In the genomic region with DNA sequence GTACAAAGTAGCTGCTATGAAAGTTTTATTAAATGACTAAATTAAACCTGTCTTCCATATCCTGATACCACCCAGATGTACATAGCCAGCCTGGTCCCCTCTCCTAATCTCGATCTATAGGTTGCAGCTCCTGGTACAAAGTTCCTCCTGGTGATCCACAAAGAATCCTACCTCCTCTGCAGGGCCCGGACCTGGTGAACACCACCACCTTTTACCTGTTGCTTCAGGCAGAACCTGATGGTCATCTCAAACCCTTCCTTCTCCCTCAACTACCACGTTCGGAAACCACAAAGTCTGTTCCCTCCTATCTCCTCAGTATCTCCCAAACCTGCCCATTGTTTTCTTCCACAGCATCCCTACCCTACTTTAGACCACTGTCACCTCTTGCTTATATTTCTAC, we compare ENCODE assay signal across 9 cellular contexts. TPM values are rescaled to one million over a fixed set of nuclear protein-coding genes. Genes with fewer than 3 reads are reported as not detected.
"Had no signal": no experiment of that assay in that cellular context is flagged by ENCODE, and none has a peak within 500 bp of the region (broad histone marks: within the 10 kb centered on the region; RNA-seq: fewer than 3 reads in every experiment).

No MANE protein-coding gene starts in this region.

- H2AFZ ChIP-seq: GM23248 had no signal

- H3K4me3 ChIP-seq: GM23248, HAP-1 had no signal

- H3K9me3 ChIP-seq: HAP-1 had no signal

- H3K27ac ChIP-seq: GM23248, HL-60 had no signal

- H3K36me3 ChIP-seq: HAP-1 had no signal

- H3K4me1 ChIP-seq: HAP-1 had no signal

- DNase-seq: GM23248, GOT3, H7, KBM-7 had no signal

RNA-seq across cellular contexts. Expression of gene FOXI3, which starts 15.5 kb away (rescaled TPM):
- total RNA-seq: GM23248, H4, HepG2, HT1080 had no signal
